In genomic region chr5:43556607-43556856, GRCh38 we compare ENCODE assay signal across 8 cellular contexts. TPM values are rescaled to one million over a fixed set of nuclear protein-coding genes. Genes with fewer than 3 reads are reported as not detected.
DNase-seq lines count a peak whose midpoint lies in the region; ATAC-seq and TF ChIP-seq lines count a peak whose summit lies in the region.
"Not testable (repeated sequence)": the region's sequence is repeated elsewhere in the genome, so short reads cannot be mapped to it uniquely, and the experiment has no call there.

No MANE protein-coding gene starts in this region.

- H3K4me1 ChIP-seq in A673 (ENCODE audit: insufficient read depth, low read length, poor library complexity, severe bottlenecking) (peaks cover 35% of the 10 kb centered on the region), right lobe of liver (peaks cover 0 to 31% (median 6%) of the 10 kb centered on the region in 4 donors), gastrocnemius medialis (peaks cover 41 to 42% of the 10 kb centered on the region in 2 donors)

- H3K27ac ChIP-seq in A673 (ENCODE audit: low read depth, low read length, poor library complexity, severe bottlenecking) (peak overlapping the region; percentile 94), KOPT-K1 (ENCODE audit: low read depth, low read length, poor library complexity, severe bottlenecking) (peak overlapping the region; percentile 87), epithelial cell of prostate (peak overlapping the region; percentile 88), right lobe of liver (peak overlapping the region; percentile 96 to 97 (median 96)), gastrocnemius medialis (peak overlapping the region; percentile 86 to 98 (median 94))

- not testable (repeated sequence) for DNase-seq in A673 (ENCODE audit: low spot score); epithelial cell of prostate (ENCODE audit: low read depth, low spot score); gastrocnemius medialis
- peak in 2 of 3 donors; percentile 91 to 92 for DNase-seq in right lobe of liver

- not testable (repeated sequence) for TF ChIP-seq POLR2A in right lobe of liver (IDR thresholded peaks at IDR 0.05)
- peak in 1 of 2 donors; percentile 39 for TF ChIP-seq POLR2A in gastrocnemius medialis (IDR thresholded peaks at IDR 0.05)

- peak overlapping the region; percentile 92 for H3K4me3 ChIP-seq in A673 (ENCODE audit: low read depth, low read length, poor library complexity, severe bottlenecking)
- H3K4me3 ChIP-seq in right lobe of liver: peak overlapping the region; percentile 75 to 81 (median 81)
- peak overlapping the region; percentile 66 to 96 (median 73) for H3K4me3 ChIP-seq in gastrocnemius medialis

- CTCF ChIA-PET in A673 (lab: Charles Lee): not testable (repeated sequence)

- not testable (repeated sequence) for TF ChIP-seq CTCF in A673 (conservative IDR thresholded peaks at IDR 0.05; ENCODE audit: low read depth, low read length); right lobe of liver (IDR thresholded peaks at IDR 0.05); gastrocnemius medialis (IDR thresholded peaks at IDR 0.05 in 4 of 5, conservative IDR thresholded peaks at IDR 0.05 in 1 of 5)

- not testable (repeated sequence) for H3K4me3 Mint-ChIP-seq in activated T-helper 17 cell treated with anti-CD3 and anti-CD28 coated beads, Interleukin-2, amount 50 U/mL, for 72 hours

- not testable (repeated sequence) for BruUV-seq in A673 (replicated peaks; lab: Mats Ljungman, UMichigan)

- not testable (repeated sequence) for H3K36me3 Mint-ChIP-seq in activated T-helper 17 cell treated with anti-CD3 and anti-CD28 coated beads, Interleukin-2, amount 50 U/mL, for 72 hours (ENCODE audit: low read depth)

- ATAC-seq in GM19328 (IDR thresholded peaks at IDR 0.05; ENCODE audit: unreplicated experiment): peak; percentile 86
- ATAC-seq in HG02798 (IDR thresholded peaks at IDR 0.05; ENCODE audit: poor library complexity, unreplicated experiment): peak; percentile 93
- peak; percentile 88 for ATAC-seq in activated T-helper 17 cell treated with anti-CD3 and anti-CD28 coated beads, Interleukin-2, amount 50 U/mL, for 72 hours (replicated peaks)
- ATAC-seq in right lobe of liver: peak; percentile 93 to 98 (median 95)
- ATAC-seq in gastrocnemius medialis: not testable (repeated sequence)

- in situ Hi-C loops in gastrocnemius medialis (cut with MboI; ENCODE audit: low sequenced_read_pairs in 4 of 4): loop anchor here in 1 of 4 donors (10.0 kb wide), 1 partner anchor 78 kb away; no protein-coding TSS in a partner anchor

- POLR2A ChIA-PET in A673 (lab: Charles Lee; ENCODE audit: low non-redundant PET): not testable (repeated sequence)

- H3K27me3 ChIP-seq in A673 (replicated peaks; ENCODE audit: insufficient read depth, low read depth, low read length, poor library complexity); right lobe of liver; gastrocnemius medialis: not testable (repeated sequence)

- H3K27ac Mint-ChIP-seq in activated T-helper 17 cell treated with anti-CD3 and anti-CD28 coated beads, Interleukin-2, amount 50 U/mL, for 72 hours: not testable (repeated sequence)

- peaks cover 12% of the 10 kb centered on the region for H3K4me1 Mint-ChIP-seq in activated T-helper 17 cell treated with anti-CD3 and anti-CD28 coated beads, Interleukin-2, amount 50 U/mL, for 72 hours

- H3K36me3 ChIP-seq in A673 (ENCODE audit: insufficient read depth, low read length, poor library complexity, severe bottlenecking) (peaks cover 33% of the 10 kb centered on the region), KOPT-K1 (ENCODE audit: insufficient read depth, low read length) (peaks cover 41% of the 10 kb centered on the region), right lobe of liver (peaks cover 0 to 18% (median 0%) of the 10 kb centered on the region in 4 donors)
- H3K36me3 ChIP-seq in gastrocnemius medialis: not testable (repeated sequence)

- not testable (repeated sequence) for H3K9me3 ChIP-seq in A673 (ENCODE audit: low read depth, low read length, poor library complexity, severe bottlenecking); KOPT-K1 (ENCODE audit: insufficient read depth, low read length, poor library complexity, severe bottlenecking); right lobe of liver; gastrocnemius medialis

- H3K27me3 Mint-ChIP-seq in activated T-helper 17 cell treated with anti-CD3 and anti-CD28 coated beads, Interleukin-2, amount 50 U/mL, for 72 hours: not testable (repeated sequence)

- intact Hi-C loops in A673 (cut with micrococcal nuclease; ENCODE audit: unreplicated experiment): loop anchor here (5.0 kb wide), 1 partner anchor 46 kb away; the partner anchor contains the start of gene NNT
- intact Hi-C loops in right lobe of liver (cut with DNase I): not testable (repeated sequence)
- intact Hi-C loops in gastrocnemius medialis (cut with DNase I; ENCODE audit: low total_unique reads): loop anchor here (1.0 to 2.0 kb wide), 4 partner anchors 41 to 76 kb away; partner anchors contain the start of genes C5orf34 and NNT

- not testable (repeated sequence) for H3K9me3 Mint-ChIP-seq in activated T-helper 17 cell treated with anti-CD3 and anti-CD28 coated beads, Interleukin-2, amount 50 U/mL, for 72 hours

- no CpG with 5 or more reads among the region's 30 CpGs for WGBS in right lobe of liver (ENCODE audit: insufficient coverage, low coverage, low lambda C conversion rate, missing lambda C conversion rate)

RNA-seq across cellular contexts. Expression of gene PAIP1, which starts 0.3 kb away (rescaled TPM):
- total RNA-seq in A673 (2021) (113 and 118 TPM in 2 replicates), right lobe of liver (10 to 100 TPM; 36.0 to 56.3 (median 49.3) TPM), gastrocnemius medialis (100 to 1,000 TPM; 123 to 184 (median 161) TPM)
- total RNA-seq in activated T-helper 17 cell treated with anti-CD3 and anti-CD28 coated beads, Interleukin-2, amount 50 U/mL, for 72 hours: 10 to 100 TPM; 28.3 to 43.6 TPM

RNA-seq across cellular contexts. Expression of gene C5orf34, which starts 41.6 kb away (rescaled TPM):
- total RNA-seq in A673 (2021) (15.0 and 17.0 TPM in 2 replicates), right lobe of liver (under 1 TPM; 0.15 to 0.99 (median 0.72) TPM), gastrocnemius medialis (under 1 TPM in 3 of 4 donors, not detected in 1; 0.16 to 0.27 (median 0.20) TPM)
- 10 to 100 TPM in 1 of 2 donors, 1 to 10 TPM in 1; 7.7 to 11.7 TPM for total RNA-seq in activated T-helper 17 cell treated with anti-CD3 and anti-CD28 coated beads, Interleukin-2, amount 50 U/mL, for 72 hours

RNA-seq across cellular contexts. Expression of gene NNT, which starts 46.4 kb away (rescaled TPM):
- total RNA-seq in A673 (2021) (65.4 and 71.6 TPM in 2 replicates), right lobe of liver (100 to 1,000 TPM in 4 of 6 experiments, 10 to 100 TPM in 2; 81.3 to 250 (median 188) TPM), gastrocnemius medialis (100 to 1,000 TPM in 3 of 4 donors, 10 to 100 TPM in 1; 90.3 to 149 (median 127) TPM)
- 10 to 100 TPM; 87.5 to 97.2 TPM for total RNA-seq in activated T-helper 17 cell treated with anti-CD3 and anti-CD28 coated beads, Interleukin-2, amount 50 U/mL, for 72 hours
